Comparison of ENCODE assay signal across 1 cellular context in genomic region chr4:110198472-110199419, GRCh38.
TF ChIP-seq lines count a peak whose summit lies in the region.

TSS of gene ELOVL6 (minus strand) at chr4:110198615. CDS start at chr4:110198335, 280 bp downstream.

TF ChIP-seq in GM12878, 131 proteins besides CTCF, POLR2A, EP300 and RAD21 (continued from another document and continues in another):
- TF ChIP-seq E4F1 (IDR thresholded peaks at IDR 0.05; ENCODE audit: borderline replicate concordance, partially characterized antibody): no peak
- TF ChIP-seq TARDBP (IDR thresholded peaks at IDR 0.05; ENCODE audit: borderline replicate concordance): peak; percentile 30; the same call in 1 of the 2 replicates
- no peak for TF ChIP-seq SUZ12 (IDR thresholded peaks at IDR 0.05; ENCODE audit: unreplicated experiment)
- peak in 1 of 2 experiments; percentile 82; a peak in 1 of 4 replicates for TF ChIP-seq ETV6 (conservative IDR thresholded peaks at IDR 0.05 in 1 of 2, IDR thresholded peaks at IDR 0.05 in 1 of 2; ENCODE audit: borderline replicate concordance in 1 of 2, low read depth in 1 of 2)
- no peak for TF ChIP-seq NFXL1 (IDR thresholded peaks at IDR 0.05; ENCODE audit: borderline replicate concordance)
- TF ChIP-seq MXI1 (IDR thresholded peaks at IDR 0.05; ENCODE audit: low read depth, low read length): peak; percentile 77
- TF ChIP-seq MTA3 (IDR thresholded peaks at IDR 0.05; ENCODE audit: borderline replicate concordance, low read length): peak; percentile 71; the same call in 1 of the 2 replicates
- peak; percentile 65; the same call in 1 of the 2 replicates for TF ChIP-seq RB1 (IDR thresholded peaks at IDR 0.05; ENCODE audit: borderline replicate concordance)
- no peak for TF ChIP-seq ZBTB4 (CRISPR knock-in tag; IDR thresholded peaks at IDR 0.05)
- TF ChIP-seq DPF2 (IDR thresholded peaks at IDR 0.05): peak; percentile 43
- TF ChIP-seq MEF2A (IDR thresholded peaks at IDR 0.05; ENCODE audit: insufficient read depth, low read depth, low read length): 0 out of 2 replicates have a peak, but pooled peaks have one; percentile 41
- 0 out of 2 replicates have a peak, but pooled peaks have one; percentile 15 for TF ChIP-seq BACH1 (IDR thresholded peaks at IDR 0.05; ENCODE audit: borderline replicate concordance)
- peak; percentile 46; the same call in 1 of the 2 replicates for TF ChIP-seq LARP7 (IDR thresholded peaks at IDR 0.05)
- TF ChIP-seq PML (IDR thresholded peaks at IDR 0.05; ENCODE audit: low read length): peak; percentile 73; the same call in 1 of the 2 replicates
- TF ChIP-seq USF2 (IDR thresholded peaks at IDR 0.05; ENCODE audit: borderline replicate concordance, low read depth, low read length): no peak
- no peak for TF ChIP-seq ZZZ3 (IDR thresholded peaks at IDR 0.05; ENCODE audit: control insufficient read depth, insufficient read length, low read depth)
- peak; percentile 75 to 80 for TF ChIP-seq BHLHE40 (IDR thresholded peaks at IDR 0.05; ENCODE audit: borderline replicate concordance in 1 of 2, low read depth in 2 of 2, low read length in 1 of 2)
- no peak for TF ChIP-seq SREBF2 (IDR thresholded peaks at IDR 0.05; ENCODE audit: low read length)
- peak; percentile 64 for TF ChIP-seq NR2C1 (IDR thresholded peaks at IDR 0.05)
- no peak for TF ChIP-seq POLR2AphosphoS5 (IDR thresholded peaks at IDR 0.05; ENCODE audit: low read length)
- peak; percentile 44; the same call in 1 of the 2 replicates for TF ChIP-seq ZBED1 (IDR thresholded peaks at IDR 0.05; ENCODE audit: borderline replicate concordance)
- TF ChIP-seq HDGF (IDR thresholded peaks at IDR 0.05): no peak
- TF ChIP-seq KLF5 (IDR thresholded peaks at IDR 0.05; ENCODE audit: partially characterized antibody): no peak
- peak; percentile 75 for TF ChIP-seq RUNX3 (IDR thresholded peaks at IDR 0.05; ENCODE audit: low read length)
- TF ChIP-seq REST (IDR thresholded peaks at IDR 0.05; ENCODE audit: low read depth, low read length): no peak
- TF ChIP-seq SPI1 (IDR thresholded peaks at IDR 0.05; ENCODE audit: borderline replicate concordance, insufficient read depth, low read depth, low read length): peak; percentile 59
- peak; percentile 73 for TF ChIP-seq CREB1 (IDR thresholded peaks at IDR 0.05; ENCODE audit: low read depth)
- TF ChIP-seq ATF7 (IDR thresholded peaks at IDR 0.05; ENCODE audit: low read depth): peak; percentile 46; the same call in 1 of the 2 replicates
- peak; percentile 47 for TF ChIP-seq MEF2B (IDR thresholded peaks at IDR 0.05; ENCODE audit: partially characterized antibody, poor library complexity, severe bottlenecking)
- no peak for TF ChIP-seq YY1 (IDR thresholded peaks at IDR 0.05; ENCODE audit: low read depth, low read length)
- TF ChIP-seq SP1 (IDR thresholded peaks at IDR 0.05; ENCODE audit: low read depth, low read length): peak; percentile 37
- TF ChIP-seq FOXM1 (IDR thresholded peaks at IDR 0.05; ENCODE audit: low read depth, low read length): 0 out of 2 replicates have a peak, but pooled peaks have one; percentile 27
- no peak for TF ChIP-seq SIN3A (IDR thresholded peaks at IDR 0.05; ENCODE audit: low read depth, low read length)
- peak; percentile 52; the same call in 1 of the 2 replicates for TF ChIP-seq ZNF217 (IDR thresholded peaks at IDR 0.05)
- peak; percentile 16; the same call in 1 of the 2 replicates for TF ChIP-seq NFIC (IDR thresholded peaks at IDR 0.05; ENCODE audit: low read depth, low read length)
- peak; percentile 73; the same call in 1 of the 2 replicates for TF ChIP-seq EED (IDR thresholded peaks at IDR 0.05; ENCODE audit: low read depth)
- TF ChIP-seq SREBF1 (IDR thresholded peaks at IDR 0.05; ENCODE audit: low read length): no peak; the same call in 1 of the 2 replicates
- peak; percentile 27; the same call in 1 of the 2 replicates for TF ChIP-seq ATF2 (IDR thresholded peaks at IDR 0.05; ENCODE audit: low read length)
- TF ChIP-seq ASH2L (IDR thresholded peaks at IDR 0.05; ENCODE audit: borderline replicate concordance, low read depth): no peak
- no peak for TF ChIP-seq ZBTB33 (IDR thresholded peaks at IDR 0.05)
- no peak for TF ChIP-seq IRF3 (IDR thresholded peaks at IDR 0.05)
- TF ChIP-seq PAX8 (IDR thresholded peaks at IDR 0.05): no peak
- peak; percentile 36; the same call in 1 of the 2 replicates for TF ChIP-seq ZNF687 (IDR thresholded peaks at IDR 0.05)
- no peak for TF ChIP-seq TCF3 (IDR thresholded peaks at IDR 0.05; ENCODE audit: borderline replicate concordance, insufficient read depth, low read depth, low read length)
- TF ChIP-seq TBL1XR1 (IDR thresholded peaks at IDR 0.05; ENCODE audit: low read depth, low read length): peak; percentile 60; the same call in 1 of the 2 replicates
- no peak for TF ChIP-seq YBX1 (IDR thresholded peaks at IDR 0.05)
